9 cellular contexts compared by ENCODE assay signal in the genomic region with DNA sequence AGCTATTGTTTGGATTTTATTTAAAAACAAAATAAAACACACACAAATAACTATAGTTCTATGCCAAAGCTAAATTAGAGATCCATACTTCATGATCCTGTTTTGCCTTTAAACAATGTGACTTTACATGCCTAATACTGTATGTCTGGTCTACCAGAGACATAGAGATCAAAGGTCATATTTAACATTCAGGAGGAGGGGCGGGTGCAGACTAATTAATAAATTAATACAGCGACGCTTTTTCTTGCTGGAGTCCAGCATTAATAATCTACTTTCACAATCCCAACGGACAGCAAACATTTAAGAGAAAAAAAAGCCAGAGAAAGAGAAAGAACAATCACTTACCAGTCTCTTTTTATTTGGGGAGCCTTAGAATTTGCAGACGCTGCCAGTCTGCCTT. TPM values are rescaled to one million over a fixed set of nuclear protein-coding genes. Genes with fewer than 3 reads are reported as not detected.
DNase-seq lines count a peak whose midpoint lies in the region; ATAC-seq and TF ChIP-seq lines count a peak whose summit lies in the region.
"Had no signal": no experiment of that assay in that cellular context is flagged by ENCODE, and none has a peak within 500 bp of the region (broad histone marks: within the 10 kb centered on the region; RNA-seq: fewer than 3 reads in every experiment).

No MANE protein-coding gene starts in this region.

- no peaks in the 10 kb centered on the region for H3K27me3 ChIP-seq in Peyer's patch

- no peak for DNase-seq in Peyer's patch
- peak; percentile 1 for DNase-seq in fibroblast of pulmonary artery (ENCODE audit: low read depth)
- peak; percentile 48 for DNase-seq in pons (ENCODE audit: low spot score)
- DNase-seq in stimulated activated CD8-positive, alpha-beta memory T cell treated with anti-CD3 and anti-CD28 coated beads, Interleukin-4, amount 100 ng/mL, for 48 hours, result no peak
- DNase-seq in cerebellar cortex (ENCODE audit: low spot score), result no peak
- DNase-seq: activated naive CD4-positive, alpha-beta T cell treated with anti-CD3 and anti-CD28 coated beads for 36 hours had no signal

- ATAC-seq in HG03442 (IDR thresholded peaks at IDR 0.05; ENCODE audit: unreplicated experiment) (no peak), HG03521 (IDR thresholded peaks at IDR 0.05; ENCODE audit: unreplicated experiment) (no peak)

- TF ChIP-seq POLR2A in Peyer's patch (IDR thresholded peaks at IDR 0.05), result no peak

- no peak for TF ChIP-seq CTCF in Peyer's patch (IDR thresholded peaks at IDR 0.05)
- TF ChIP-seq CTCF in fibroblast of pulmonary artery (IDR thresholded peaks at IDR 0.05; ENCODE audit: low read length, missing control alignments), result no peak

- H3K4me3 ChIP-seq in GM08714 (ENCODE audit: low read length), result peak overlapping the region; percentile 97
- peak overlapping the region in 3 of 4 donors; percentile 32 to 53 (median 49) for H3K4me3 ChIP-seq in Peyer's patch
- H3K4me3 ChIP-seq in fibroblast of pulmonary artery (replicated peaks; ENCODE audit: low read depth, low read length), result peak overlapping the region; percentile 63

- peak overlapping the region in 3 of 4 donors; percentile 51 to 93 (median 74) for H3K27ac ChIP-seq in Peyer's patch

- H3K36me3 ChIP-seq in Peyer's patch, result no peaks in the 10 kb centered on the region

- peaks cover 0 to 14% (median 2%) of the 10 kb centered on the region in 4 donors for H3K4me1 ChIP-seq in Peyer's patch

- no peaks in the 10 kb centered on the region for H3K9me3 ChIP-seq in Peyer's patch

RNA-seq across cellular contexts. Expression of a gene that starts 0.5 kb away (rescaled TPM):
- total RNA-seq in Peyer's patch, result 1 to 10 TPM; 3.3 to 5.0 (median 3.4) TPM
- total RNA-seq: activated naive CD4-positive, alpha-beta T cell treated with anti-CD3 and anti-CD28 coated beads for 36 hours had no signal

Comparison
In these comparisons a context has a peak if more than half of its experiments do, and no peak if none do; other contexts are left out.
1. DNase-seq: peak in fibroblast of pulmonary artery (single experiment) and pons (single experiment); none in Peyer's patch (0 of 3), stimulated activated CD8-positive, alpha-beta memory T cell treated with anti-CD3 and anti-CD28 coated beads, Interleukin-4, amount 100 ng/mL, for 48 hours (single experiment) and cerebellar cortex (single experiment).
2. Peak in every context shown above with its lines, with median percentiles within 50 percentile points of each other: H3K4me3 ChIP-seq.